ENCODE assay signal across 10 cellular contexts in genomic region chr5:522899-523657, GRCh38. TPM values are rescaled to one million over a fixed set of nuclear protein-coding genes. Genes with fewer than 3 reads are reported as not detected.
DNase-seq lines count a peak whose midpoint lies in the region; ATAC-seq and TF ChIP-seq lines count a peak whose summit lies in the region.
"Had no signal": no experiment of that assay in that cellular context is flagged by ENCODE, and none has a peak within 500 bp of the region (broad histone marks: within the 10 kb centered on the region; RNA-seq: fewer than 3 reads in every experiment).

No MANE protein-coding gene starts in this region.

- H3K4me3 ChIP-seq in neuronal stem cell (ENCODE audit: low read length in 2 of 2) = no peak overlapping the region

- H3K27ac ChIP-seq in neuronal stem cell (replicated peaks; ENCODE audit: low read length) = no peak overlapping the region
- H3K27ac ChIP-seq: pancreas had no signal

- H3K36me3 Mint-ChIP-seq in chondrocyte (ENCODE audit: low read depth) = no peaks in the 10 kb centered on the region
- H3K36me3 Mint-ChIP-seq in stimulated activated memory B cell treated with anti-CD40 and anti-IgM and Interleukin-4, amounts not matched to agents 10 μg/mL and 1 μg/mL and 100 μg/mL, for 72 hours = peaks cover under 1% of the 10 kb centered on the region

- H2BK120ac ChIP-seq in neuronal stem cell (ENCODE audit: low read depth, low read length) = no peak overlapping the region

- no peaks in the 10 kb centered on the region for H3K36me3 ChIP-seq in neuronal stem cell (replicated peaks in 1 of 2; ENCODE audit: control insufficient read depth in 2 of 2, insufficient read depth in 2 of 2, low read length in 2 of 2)
- H3K36me3 ChIP-seq: pancreas had no signal

- peak overlapping the region; percentile 35 for H3K18ac ChIP-seq in neuronal stem cell (ENCODE audit: low read length)

- WGBS in neuronal stem cell (ENCODE audit: extremely low coverage in 2 of 2, insufficient read length in 2 of 2, insufficient replicate concordance in 1 of 2), 2 donors = no CpG with 5 or more reads among the region's 30 CpGs

- H3K23ac ChIP-seq in neuronal stem cell (ENCODE audit: low read depth, low read length, poor library complexity) = peak overlapping the region; percentile 81

- no peaks in the 10 kb centered on the region for H3K9me3 Mint-ChIP-seq in chondrocyte (ENCODE audit: low read depth)
- no peaks in the 10 kb centered on the region for H3K9me3 Mint-ChIP-seq in stimulated activated memory B cell treated with anti-CD40 and anti-IgM and Interleukin-4, amounts not matched to agents 10 μg/mL and 1 μg/mL and 100 μg/mL, for 72 hours

- H3K4me1 ChIP-seq in neuronal stem cell (ENCODE audit: control insufficient read depth in 2 of 2, insufficient read depth in 1 of 2, low read depth in 1 of 2, low read length in 2 of 2) = peaks cover 6 to 15% of the 10 kb centered on the region in 2 donors
- H3K4me1 ChIP-seq: pancreas had no signal

- in situ Hi-C loops in G401 (cut with HindIII; ENCODE audit: low sequenced_read_pairs) = no loop called here

- H3K27ac Mint-ChIP-seq in chondrocyte (ENCODE audit: unreplicated experiment) = no peak overlapping the region
- H3K27ac Mint-ChIP-seq in stimulated activated memory B cell treated with anti-CD40 and anti-IgM and Interleukin-4, amounts not matched to agents 10 μg/mL and 1 μg/mL and 100 μg/mL, for 72 hours = no peak overlapping the region

- DNase-seq in G401 (ENCODE audit: low spot score) (peak; percentile 16), NCI-H187 (lab: John Stamatoyannopoulos, UW) (peak; percentile 83 to 87), chondrocyte (ENCODE audit: low spot score) (no peak), neuronal stem cell (ENCODE audit: low spot score) (no peak), NOMO-1 treated with dmso at 0.1 percent for 144 hours (lab: John Stamatoyannopoulos, UW; ENCODE audit: unreplicated experiment) (no peak)
- DNase-seq in stimulated activated naive CD4-positive, alpha-beta T cell (lab: John Stamatoyannopoulos, UW) = no peak
- DNase-seq: T1000 had no signal

- H2BK12ac ChIP-seq in neuronal stem cell (ENCODE audit: low read length) = no peak overlapping the region

- ATAC-seq in HG03045 (IDR thresholded peaks at IDR 0.05; ENCODE audit: unreplicated experiment) = no peak
- no peak for ATAC-seq in stimulated activated memory B cell treated with anti-CD40 and anti-IgM and Interleukin-4, amounts not matched to agents 10 μg/mL and 1 μg/mL and 100 μg/mL, for 72 hours

- H2BK5ac ChIP-seq in neuronal stem cell (ENCODE audit: low read length) = no peak overlapping the region

- peaks cover 13% of the 10 kb centered on the region for H3K4me1 Mint-ChIP-seq in chondrocyte (ENCODE audit: low read depth)
- H3K4me1 Mint-ChIP-seq in stimulated activated memory B cell treated with anti-CD40 and anti-IgM and Interleukin-4, amounts not matched to agents 10 μg/mL and 1 μg/mL and 100 μg/mL, for 72 hours = peaks cover 18% of the 10 kb centered on the region

- peaks cover 54% of the 10 kb centered on the region for H3K27me3 Mint-ChIP-seq in chondrocyte (ENCODE audit: low read depth)
- H3K27me3 Mint-ChIP-seq in stimulated activated memory B cell treated with anti-CD40 and anti-IgM and Interleukin-4, amounts not matched to agents 10 μg/mL and 1 μg/mL and 100 μg/mL, for 72 hours = peaks cover 83% of the 10 kb centered on the region

- H3K9me3 ChIP-seq in neuronal stem cell (replicated peaks in 1 of 2; ENCODE audit: control insufficient read depth in 2 of 2, insufficient read depth in 1 of 2, low read depth in 1 of 2, low read length in 2 of 2) = peaks cover 0 to 3% of the 10 kb centered on the region in 2 donors
- H3K9me3 ChIP-seq: pancreas had no signal

- peak overlapping the region; percentile 21 for H2BK15ac ChIP-seq in neuronal stem cell (ENCODE audit: low read length)

- no peaks in the 10 kb centered on the region for H3K79me1 ChIP-seq in neuronal stem cell (ENCODE audit: low read depth, low read length)

- H3K9ac ChIP-seq in neuronal stem cell (ENCODE audit: low read depth, low read length, poor library complexity) = no peak overlapping the region

- H3K27me3 ChIP-seq in neuronal stem cell (ENCODE audit: control insufficient read depth in 3 of 3, insufficient read depth in 3 of 3, low read depth in 1 of 3, low read length in 3 of 3) = peaks cover 47 to 89% (median 62%) of the 10 kb centered on the region in 3 experiments

- TF ChIP-seq CTCF in chondrocyte (IDR thresholded peaks at IDR 0.05) = no peak

- no peak overlapping the region for H3K4ac ChIP-seq in neuronal stem cell (ENCODE audit: low read length)

- H2AK5ac ChIP-seq in neuronal stem cell (ENCODE audit: low read depth, low read length) = peak overlapping the region; percentile 91

- no peak overlapping the region for H4K8ac ChIP-seq in neuronal stem cell (ENCODE audit: low read depth, low read length)

- H3K14ac ChIP-seq in neuronal stem cell (ENCODE audit: low read length) = no peak overlapping the region

- peak overlapping the region; percentile 39 for H3K4me3 Mint-ChIP-seq in chondrocyte (ENCODE audit: unreplicated experiment)
- no peak overlapping the region for H3K4me3 Mint-ChIP-seq in stimulated activated memory B cell treated with anti-CD40 and anti-IgM and Interleukin-4, amounts not matched to agents 10 μg/mL and 1 μg/mL and 100 μg/mL, for 72 hours

- H2AFZ ChIP-seq in neuronal stem cell (ENCODE audit: low read length) = peak overlapping the region; percentile 86

- no peak overlapping the region for H4K91ac ChIP-seq in neuronal stem cell (ENCODE audit: low read depth, low read length, poor library complexity)

- peak overlapping the region; percentile 83 for H3K4me2 ChIP-seq in neuronal stem cell (ENCODE audit: insufficient read depth, low read length, poor library complexity, severe bottlenecking)

RNA-seq across cellular contexts. Expression of gene SLC9A3, which starts 1.2 kb away (rescaled TPM):
- 3.6 and 5.1 TPM in 2 replicates for total RNA-seq in G401 (2014; rRNA removed; shearing (Covaris generic))
- 0.95 to 1.4 TPM (median 1.1 TPM) in 3 replicates for total RNA-seq in chondrocyte
- polyA plus RNA-seq in neuronal stem cell (2013, experiment 1 of 2) = 3.3 TPM
- 3.2 TPM for polyA plus RNA-seq in neuronal stem cell (2013, experiment 2 of 2)

Comparison
In these comparisons a context has a peak if more than half of its experiments do, and no peak if none do; other contexts are left out.
1. DNase-seq: peak in G401 (single experiment) and NCI-H187 (2 of 2); none in chondrocyte (single experiment), neuronal stem cell (single experiment), stimulated activated naive CD4-positive, alpha-beta T cell (0 of 6) and NOMO-1 treated with dmso at 0.1 percent for 144 hours (single experiment).